1 cellular context compared by ENCODE assay signal in the genomic region with DNA sequence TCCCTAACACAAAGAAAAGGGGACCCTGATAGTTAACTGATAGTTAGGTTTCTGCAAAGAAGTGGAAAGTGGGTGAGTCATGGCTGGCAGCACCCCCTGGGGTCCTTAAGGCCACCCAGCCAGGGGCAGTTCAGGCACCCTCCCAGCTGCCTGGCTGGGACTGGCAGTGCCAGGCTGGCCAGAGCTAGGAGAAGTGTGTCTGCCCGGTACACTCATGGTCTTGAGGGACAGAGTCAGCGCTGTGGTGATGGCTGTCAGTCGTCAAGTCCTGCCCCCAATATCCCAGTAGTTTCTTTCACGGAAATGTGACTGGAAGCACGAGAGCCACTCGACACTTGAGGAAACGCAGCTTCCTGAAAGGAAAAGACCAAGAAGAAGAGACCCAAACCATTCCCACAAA.
TF ChIP-seq lines count a peak whose summit lies in the region.

No MANE protein-coding gene starts in this region.

TF ChIP-seq in SK-N-SH treated with all-trans-retinoic acid at 6 μM for 48 hours, 23 proteins besides CTCF, POLR2A, EP300 and RAD21 (continued from another document):
- TF ChIP-seq, protein P1, sequence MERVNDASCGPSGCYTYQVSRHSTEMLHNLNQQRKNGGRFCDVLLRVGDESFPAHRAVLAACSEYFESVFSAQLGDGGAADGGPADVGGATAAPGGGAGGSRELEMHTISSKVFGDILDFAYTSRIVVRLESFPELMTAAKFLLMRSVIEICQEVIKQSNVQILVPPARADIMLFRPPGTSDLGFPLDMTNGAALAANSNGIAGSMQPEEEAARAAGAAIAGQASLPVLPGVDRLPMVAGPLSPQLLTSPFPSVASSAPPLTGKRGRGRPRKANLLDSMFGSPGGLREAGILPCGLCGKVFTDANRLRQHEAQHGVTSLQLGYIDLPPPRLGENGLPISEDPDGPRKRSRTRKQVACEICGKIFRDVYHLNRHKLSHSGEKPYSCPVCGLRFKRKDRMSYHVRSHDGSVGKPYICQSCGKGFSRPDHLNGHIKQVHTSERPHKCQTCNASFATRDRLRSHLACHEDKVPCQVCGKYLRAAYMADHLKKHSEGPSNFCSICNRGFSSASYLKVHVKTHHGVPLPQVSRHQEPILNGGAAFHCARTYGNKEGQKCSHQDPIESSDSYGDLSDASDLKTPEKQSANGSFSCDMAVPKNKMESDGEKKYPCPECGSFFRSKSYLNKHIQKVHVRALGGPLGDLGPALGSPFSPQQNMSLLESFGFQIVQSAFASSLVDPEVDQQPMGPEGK (CRISPR knock-in tag; IDR thresholded peaks at IDR 0.05; ENCODE audit: borderline replicate concordance), result no peak
- TF ChIP-seq GLIS3 (CRISPR knock-in tag; IDR thresholded peaks at IDR 0.05) (no peak), TOX (CRISPR knock-in tag; IDR thresholded peaks at IDR 0.05; ENCODE audit: borderline replicate concordance) (no peak)
